ENCODE assay signal across 18 cellular contexts in genomic region chr6:156310701-156311100, GRCh38.
DNase-seq lines count a peak whose midpoint lies in the region; ATAC-seq, FAIRE-seq and TF ChIP-seq lines count a peak whose summit lies in the region.
"Had no signal": no experiment of that assay in that cellular context is flagged by ENCODE, and none has a peak within 500 bp of the region (broad histone marks: within the 10 kb centered on the region; RNA-seq: fewer than 3 reads in every experiment).

No MANE protein-coding gene starts in this region.

- H3K27ac ChIP-seq in C4-2B: peak overlapping the region; percentile 15; the same call in 1 of the 2 replicates
- H3K27ac ChIP-seq in right cardiac atrium (ENCODE audit: low read length): no peak overlapping the region
- H3K27ac ChIP-seq: 22Rv1, BLaER1 had no signal

- DNase-seq in DMS79 treated with DMSO at 0.1 percent for 48 hours (lab: John Stamatoyannopoulos, UW) (peak; percentile 7), DMS79 (lab: John Stamatoyannopoulos, UW) (no peak), NCI-H146 (lab: John Stamatoyannopoulos, UW) (peak; percentile 41), cerebellar cortex (ENCODE audit: low spot score) (peak; percentile 48), GM19239 (ENCODE audit: insufficient read length, low spot score) (no peak), right cardiac atrium (no peak)
- DNase-seq in activated CD4-positive, CD25-positive, alpha-beta regulatory T cell treated with anti-CD3 and anti-CD28 coated beads, Interleukin-2, amount 50 U/mL, for 72 hours: no peak
- DNase-seq: AML-193; Calu3; CD4-positive, CD25-positive, alpha-beta regulatory T cell; DMS 273 treated with DMSO at 0.1 percent for 48 hours; EL; GF-D8; HCEC 1CT; HFFc6 had no signal

- 51% methylated on average over 6 of the region's 6 CpGs for WGBS in right cardiac atrium

- intact Hi-C loops in right cardiac atrium (cut with DNase I): no loop called here

- TF ChIP-seq CTCF in C4-2B (conservative IDR thresholded peaks at IDR 0.05): no peak

- no peak for ATAC-seq in right cardiac atrium

- no peak overlapping the region for H3K4me3 ChIP-seq in right cardiac atrium (ENCODE audit: low read length)
- H3K4me3 ChIP-seq: BLaER1 had no signal

- H3K4me1 ChIP-seq in right cardiac atrium (ENCODE audit: control insufficient read depth, insufficient read depth, low read length): no peaks in the 10 kb centered on the region
- H3K4me1 ChIP-seq: BLaER1 had no signal

- no peaks in the 10 kb centered on the region for H3K27me3 ChIP-seq in right cardiac atrium (ENCODE audit: control insufficient read depth, insufficient read depth)
- H3K27me3 ChIP-seq: BLaER1 had no signal

- H3K9me3 ChIP-seq in right cardiac atrium (ENCODE audit: control insufficient read depth, low read length): no peaks in the 10 kb centered on the region
- H3K9me3 ChIP-seq: BLaER1 had no signal

- no peak for FAIRE-seq in GM19239 (lab: Jason Lieb, UNC)

Comparison
In these comparisons a context has a peak if more than half of its experiments do, and no peak if none do; other contexts are left out.
1. DNase-seq: peak in DMS79 treated with DMSO at 0.1 percent for 48 hours (single experiment), NCI-H146 (single experiment) and cerebellar cortex (single experiment); none in DMS79 (single experiment), activated CD4-positive, CD25-positive, alpha-beta regulatory T cell treated with anti-CD3 and anti-CD28 coated beads, Interleukin-2, amount 50 U/mL, for 72 hours (single experiment), GM19239 (single experiment) and right cardiac atrium (0 of 3).